Comparison of ENCODE assay signal across 8 cellular contexts in genomic region chr11:46278387-46279173, GRCh38. TPM values are rescaled to one million over a fixed set of nuclear protein-coding genes. Genes with fewer than 3 reads are reported as not detected.
A peak's percentile ranks its signal among the peaks of the same experiment; 100 is the strongest.
DNase-seq lines count a peak whose midpoint lies in the region; ATAC-seq and FAIRE-seq lines count a peak whose summit lies in the region.

No MANE protein-coding gene starts in this region.

- H3K4me2 ChIP-seq in BLaER1 treated with 17β-estradiol and CSF1 and Interleukin-3, amounts not matched to agents 10 nM and 100 nM, result peak overlapping the region in 9 of 11 experiments; percentile 30 to 55 (median 41); a peak in 12 of 22 replicates

- H3K27me3 Mint-ChIP-seq in activated naive CD4-positive, alpha-beta T cell treated with anti-CD3 and anti-CD28 coated beads, Interleukin-2, amount 50 U/mL, for 24 hours, result peaks cover 17% of the 10 kb centered on the region

- DNase-seq in HT-29 (ENCODE audit: low spot score) (peak; percentile 90), hepatic stellate cell (ENCODE audit: low spot score) (peak; percentile 88), small intestine (peak; percentile 65), NCI-H510A treated with DMSO at 0.1 percent for 48 hours (lab: John Stamatoyannopoulos, UW) (no peak), MV-4-11 (lab: John Stamatoyannopoulos, UW) (no peak)

- peaks cover 0 to 11% (median 0%) of the 10 kb centered on the region in 11 experiments; a peak in 2 of 22 replicates for H4K20me1 ChIP-seq in BLaER1 treated with 17β-estradiol and CSF1 and Interleukin-3, amounts not matched to agents 10 nM and 100 nM

- H3K27ac ChIP-seq in BLaER1 treated with 17β-estradiol and CSF1 and Interleukin-3, amounts not matched to agents 10 nM and 100 nM, result no peak overlapping the region
- H3K27ac ChIP-seq in small intestine (ENCODE audit: low read depth in 1 of 2, low read length in 1 of 2), result peak overlapping the region in 1 of 2 donors; percentile 56

- no peak overlapping the region for H3K9ac ChIP-seq in BLaER1 treated with 17β-estradiol and CSF1 and Interleukin-3, amounts not matched to agents 10 nM and 100 nM

- no peaks in the 10 kb centered on the region for H3K36me3 ChIP-seq in BLaER1 treated with 17β-estradiol and CSF1 and Interleukin-3, amounts not matched to agents 10 nM and 100 nM
- no peaks in the 10 kb centered on the region for H3K36me3 ChIP-seq in small intestine (ENCODE audit: control insufficient read depth in 2 of 2, insufficient read depth in 2 of 2, low read length in 2 of 2)

- peaks cover 61 to 78% (median 70%) of the 10 kb centered on the region in 11 experiments for H3K27me3 ChIP-seq in BLaER1 treated with 17β-estradiol and CSF1 and Interleukin-3, amounts not matched to agents 10 nM and 100 nM
- no peaks in the 10 kb centered on the region for H3K27me3 ChIP-seq in small intestine (ENCODE audit: control insufficient read depth in 2 of 2, insufficient read depth in 2 of 2, low read length in 2 of 2)

- H3K4me1 ChIP-seq in BLaER1 treated with 17β-estradiol and CSF1 and Interleukin-3, amounts not matched to agents 10 nM and 100 nM, result peaks cover 14 to 48% (median 33%) of the 10 kb centered on the region in 10 experiments
- H3K4me1 ChIP-seq in small intestine (ENCODE audit: control insufficient read depth in 2 of 2, insufficient read depth in 1 of 2, low read depth in 1 of 2, low read length in 1 of 2), result peaks cover 7 to 10% of the 10 kb centered on the region in 2 donors

- no peak for ATAC-seq in HG03571 (IDR thresholded peaks at IDR 0.05; ENCODE audit: unreplicated experiment)

- no peaks in the 10 kb centered on the region for H3K9me3 Mint-ChIP-seq in activated naive CD4-positive, alpha-beta T cell treated with anti-CD3 and anti-CD28 coated beads, Interleukin-2, amount 50 U/mL, for 24 hours

- peak overlapping the region in 4 of 10 experiments; percentile 10 to 56 (median 35); a peak in 2 of 20 replicates for H3K4me3 ChIP-seq in BLaER1 treated with 17β-estradiol and CSF1 and Interleukin-3, amounts not matched to agents 10 nM and 100 nM
- peak overlapping the region; percentile 53 to 86 for H3K4me3 ChIP-seq in small intestine (ENCODE audit: low read depth in 1 of 2, low read length in 2 of 2)

- 13 to 17% (median 14%) methylated on average over 21 to 24 of the region's 24 CpGs for WGBS in small intestine, 3 donors

- peak overlapping the region; percentile 39 for H3K4me3 Mint-ChIP-seq in activated naive CD4-positive, alpha-beta T cell treated with anti-CD3 and anti-CD28 coated beads, Interleukin-2, amount 50 U/mL, for 24 hours

- H3K9me3 ChIP-seq in BLaER1 treated with 17β-estradiol and CSF1 and Interleukin-3, amounts not matched to agents 10 nM and 100 nM (replicated peaks in 1 of 11), result no peaks in the 10 kb centered on the region
- no peaks in the 10 kb centered on the region for H3K9me3 ChIP-seq in small intestine (ENCODE audit: control insufficient read depth, low read depth)

- H3K36me3 Mint-ChIP-seq in activated naive CD4-positive, alpha-beta T cell treated with anti-CD3 and anti-CD28 coated beads, Interleukin-2, amount 50 U/mL, for 24 hours, result no peaks in the 10 kb centered on the region

- peaks cover 9% of the 10 kb centered on the region for H3K4me1 Mint-ChIP-seq in activated naive CD4-positive, alpha-beta T cell treated with anti-CD3 and anti-CD28 coated beads, Interleukin-2, amount 50 U/mL, for 24 hours

- no peak overlapping the region for H3K27ac Mint-ChIP-seq in activated naive CD4-positive, alpha-beta T cell treated with anti-CD3 and anti-CD28 coated beads, Interleukin-2, amount 50 U/mL, for 24 hours

- no peak for FAIRE-seq in small intestine (lab: Jason Lieb, UNC)

RNA-seq across cellular contexts. Expression of gene CREB3L1, which starts 1.1 kb away (rescaled TPM):
- 50.1 and 64.2 TPM in 2 replicates for total RNA-seq in HT-29 (2014; rRNA removed; shearing (Covaris generic))
- 10 to 100 TPM; 14.3 to 36.9 (median 15.7) TPM for polyA plus RNA-seq in small intestine

Comparison
In these comparisons a context has a peak if more than half of its experiments do, and no peak if none do; other contexts are left out.
1. DNase-seq: peak in HT-29 (single experiment), hepatic stellate cell (single experiment) and small intestine (single experiment); none in NCI-H510A treated with DMSO at 0.1 percent for 48 hours (single experiment) and MV-4-11 (single experiment).